9 cellular contexts compared by ENCODE assay signal in genomic region chr2:193584522-193584938, GRCh38.
DNase-seq lines count a peak whose midpoint lies in the region; ATAC-seq and TF ChIP-seq lines count a peak whose summit lies in the region.
"Had no signal": no experiment of that assay in that cellular context is flagged by ENCODE, and none has a peak within 500 bp of the region (broad histone marks: within the 10 kb centered on the region; RNA-seq: fewer than 3 reads in every experiment).

No MANE protein-coding gene starts in this region.

- DNase-seq in CD4-positive, CD25-positive, alpha-beta regulatory T cell: peak in 2 of 3 donors; percentile 16 to 29
- peak; percentile 62 for DNase-seq in PC-3
- DNase-seq in glutamatergic neuron: no peak
- no peak for DNase-seq in neuronal stem cell (ENCODE audit: low spot score)
- DNase-seq in CD4-positive, alpha-beta memory T cell: no peak
- no peak for DNase-seq in activated CD4-positive, alpha-beta T cell treated with anti-CD3 and anti-CD28 coated beads for 4 hours

- no peak overlapping the region for H2BK12ac ChIP-seq in neuronal stem cell (ENCODE audit: low read length)

- no peaks in the 10 kb centered on the region for H4K20me1 ChIP-seq in PC-3 (ENCODE audit: low read length)

- no peak overlapping the region for H3K9ac ChIP-seq in PC-3 (ENCODE audit: low read length)
- no peak overlapping the region for H3K9ac ChIP-seq in neuronal stem cell (ENCODE audit: low read depth, low read length, poor library complexity)

- no peaks in the 10 kb centered on the region for H3K9me3 ChIP-seq in CD4-positive, CD25-positive, alpha-beta regulatory T cell (ENCODE audit: control insufficient read depth in 2 of 2, low read length in 2 of 2)
- H3K9me3 ChIP-seq in PC-3 (ENCODE audit: low read length) (no peaks in the 10 kb centered on the region), neuronal stem cell (replicated peaks in 1 of 2; ENCODE audit: control insufficient read depth in 2 of 2, insufficient read depth in 1 of 2, low read depth in 1 of 2, low read length in 2 of 2) (no peaks in the 10 kb centered on the region)
- no peaks in the 10 kb centered on the region for H3K9me3 ChIP-seq in CD4-positive, alpha-beta memory T cell (ENCODE audit: control insufficient read depth in 1 of 2, low read length in 2 of 2)
- H3K9me3 ChIP-seq: thoracic aorta had no signal

- no peaks in the 10 kb centered on the region for H3K79me1 ChIP-seq in neuronal stem cell (ENCODE audit: low read depth, low read length)

- H3K27me3 ChIP-seq in CD4-positive, CD25-positive, alpha-beta regulatory T cell (ENCODE audit: control insufficient read depth, insufficient read depth, low read length): no peaks in the 10 kb centered on the region
- H3K27me3 ChIP-seq in PC-3 (ENCODE audit: low read length) (no peaks in the 10 kb centered on the region), neuronal stem cell (ENCODE audit: control insufficient read depth in 3 of 3, insufficient read depth in 3 of 3, low read depth in 1 of 3, low read length in 3 of 3) (no peaks in the 10 kb centered on the region)
- H3K27me3 ChIP-seq in CD4-positive, alpha-beta memory T cell (ENCODE audit: insufficient read depth, low read length): no peaks in the 10 kb centered on the region

- H3K4me3 ChIP-seq in CD4-positive, CD25-positive, alpha-beta regulatory T cell (ENCODE audit: low read depth, low read length): no peak overlapping the region
- H3K4me3 ChIP-seq in PC-3 (ENCODE audit: low read length): no peak overlapping the region
- H3K4me3 ChIP-seq in neuronal stem cell (ENCODE audit: low read length in 2 of 2): no peak overlapping the region
- no peak overlapping the region for H3K4me3 ChIP-seq in CD4-positive, alpha-beta memory T cell (ENCODE audit: low read length in 2 of 2)
- H3K4me3 ChIP-seq: thoracic aorta had no signal

- H4K8ac ChIP-seq in neuronal stem cell (ENCODE audit: low read depth, low read length): no peak overlapping the region

- no peak overlapping the region for H3K18ac ChIP-seq in neuronal stem cell (ENCODE audit: low read length)

- peak; percentile 75 for TF ChIP-seq CTCF in PC-3 (conservative IDR thresholded peaks at IDR 0.05; ENCODE audit: low read depth, low read length)
- TF ChIP-seq CTCF in glutamatergic neuron (IDR thresholded peaks at IDR 0.05; ENCODE audit: partially characterized antibody, unreplicated experiment): peak; percentile 50

- H3K27ac ChIP-seq in CD4-positive, CD25-positive, alpha-beta regulatory T cell (ENCODE audit: insufficient read depth, low read length, poor library complexity, severe bottlenecking): no peak overlapping the region
- H3K27ac ChIP-seq in PC-3 (ENCODE audit: low read length) (no peak overlapping the region), neuronal stem cell (replicated peaks; ENCODE audit: low read length) (no peak overlapping the region)
- H3K27ac ChIP-seq in CD4-positive, alpha-beta memory T cell (ENCODE audit: low read depth, low read length): no peak overlapping the region
- H3K27ac ChIP-seq: thoracic aorta had no signal

- H3K27me3 Mint-ChIP-seq in CD4-positive, CD25-positive, alpha-beta regulatory T cell: no peaks in the 10 kb centered on the region
- H3K27me3 Mint-ChIP-seq in glutamatergic neuron (ENCODE audit: unreplicated experiment): no peaks in the 10 kb centered on the region
- H3K27me3 Mint-ChIP-seq in CD4-positive, alpha-beta memory T cell: no peaks in the 10 kb centered on the region

- H3K4me3 Mint-ChIP-seq in CD4-positive, CD25-positive, alpha-beta regulatory T cell: no peak overlapping the region
- H3K4me3 Mint-ChIP-seq in glutamatergic neuron (ENCODE audit: unreplicated experiment): no peak overlapping the region
- no peak overlapping the region for H3K4me3 Mint-ChIP-seq in CD4-positive, alpha-beta memory T cell

- H3K23ac ChIP-seq in neuronal stem cell (ENCODE audit: low read depth, low read length, poor library complexity): no peak overlapping the region

- no peak overlapping the region for H3K4ac ChIP-seq in neuronal stem cell (ENCODE audit: low read length)

- H3K79me2 ChIP-seq in PC-3 (ENCODE audit: low read length): no peaks in the 10 kb centered on the region

- no peaks in the 10 kb centered on the region for H3K9me2 ChIP-seq in PC-3 (replicated peaks; ENCODE audit: low read length)

- intact Hi-C loops in PC-3 (cut with micrococcal nuclease): loop anchor here (1.0 to 10.0 kb wide), 4 partner anchors 260 to 1730 kb away; no protein-coding TSS in a partner anchor
- intact Hi-C loops in CD4-positive, alpha-beta memory T cell (cut with micrococcal nuclease): no loop called here

- H2BK120ac ChIP-seq in neuronal stem cell (ENCODE audit: low read depth, low read length): no peak overlapping the region

- POLR2A ChIA-PET in PC-3 (lab: Charles Lee; ENCODE audit: unreplicated experiment): no interaction called here
- POLR2A ChIA-PET in CD4-positive, alpha-beta memory T cell (lab: Charles Lee; ENCODE audit: partially characterized antibody): no interaction called here

- no peak overlapping the region for H4K91ac ChIP-seq in neuronal stem cell (ENCODE audit: low read depth, low read length, poor library complexity)

- H2BK15ac ChIP-seq in neuronal stem cell (ENCODE audit: low read length): no peak overlapping the region

- no peaks in the 10 kb centered on the region for H3K4me1 ChIP-seq in CD4-positive, CD25-positive, alpha-beta regulatory T cell (ENCODE audit: control insufficient read depth, insufficient read depth, low read length, poor library complexity, severe bottlenecking)
- H3K4me1 ChIP-seq in PC-3 (ENCODE audit: insufficient read depth, low read length) (no peaks in the 10 kb centered on the region), neuronal stem cell (ENCODE audit: control insufficient read depth in 2 of 2, insufficient read depth in 1 of 2, low read depth in 1 of 2, low read length in 2 of 2) (no peaks in the 10 kb centered on the region)
- H3K4me1 ChIP-seq in CD4-positive, alpha-beta memory T cell (ENCODE audit: insufficient read depth, low read length): no peaks in the 10 kb centered on the region

- no peaks in the 10 kb centered on the region for H3F3A ChIP-seq in PC-3 (ENCODE audit: low read length, unreplicated experiment)

- WGBS in neuronal stem cell (ENCODE audit: extremely low coverage in 2 of 2, insufficient read length in 2 of 2, insufficient replicate concordance in 1 of 2), 2 donors: no CpG with 5 or more reads among the region's 1 CpG

- H3K9me3 Mint-ChIP-seq in CD4-positive, CD25-positive, alpha-beta regulatory T cell: peaks cover 0 to 10% (median 2%) of the 10 kb centered on the region in 7 donors
- no peaks in the 10 kb centered on the region for H3K9me3 Mint-ChIP-seq in glutamatergic neuron (ENCODE audit: unreplicated experiment)
- peaks cover 0 to 5% (median 2%) of the 10 kb centered on the region in 8 donors for H3K9me3 Mint-ChIP-seq in CD4-positive, alpha-beta memory T cell

- H2AFZ ChIP-seq in PC-3 (ENCODE audit: low read length) (peak overlapping the region; percentile 40; the same call in 1 of the 2 replicates), neuronal stem cell (ENCODE audit: low read length) (no peak overlapping the region)

- no peak overlapping the region for H2AK5ac ChIP-seq in neuronal stem cell (ENCODE audit: low read depth, low read length)

- no peaks in the 10 kb centered on the region for H3K36me3 Mint-ChIP-seq in CD4-positive, CD25-positive, alpha-beta regulatory T cell
- no peaks in the 10 kb centered on the region for H3K36me3 Mint-ChIP-seq in glutamatergic neuron (ENCODE audit: unreplicated experiment)
- H3K36me3 Mint-ChIP-seq in CD4-positive, alpha-beta memory T cell: no peaks in the 10 kb centered on the region

- H2BK5ac ChIP-seq in neuronal stem cell (ENCODE audit: low read length): no peak overlapping the region

- H3K4me1 Mint-ChIP-seq in CD4-positive, CD25-positive, alpha-beta regulatory T cell: peaks cover 0 to 6% (median 3%) of the 10 kb centered on the region in 4 donors
- peaks cover 7% of the 10 kb centered on the region for H3K4me1 Mint-ChIP-seq in glutamatergic neuron (ENCODE audit: low read depth, unreplicated experiment)
- no peaks in the 10 kb centered on the region for H3K4me1 Mint-ChIP-seq in CD4-positive, alpha-beta memory T cell

- ATAC-seq in CD4-positive, CD25-positive, alpha-beta regulatory T cell (ENCODE audit: low read depth in 2 of 2): peak in 1 of 2 donors; percentile 12
- peak; percentile 81 for ATAC-seq in GM19043 (IDR thresholded peaks at IDR 0.05; ENCODE audit: low read depth, unreplicated experiment)
- ATAC-seq in HG03135 (IDR thresholded peaks at IDR 0.05; ENCODE audit: unreplicated experiment): peak; percentile 82
- ATAC-seq in PC-3: peak; percentile 90

- no peak overlapping the region for H3K4me2 ChIP-seq in PC-3 (ENCODE audit: low read length)
- H3K4me2 ChIP-seq in neuronal stem cell (ENCODE audit: insufficient read depth, low read length, poor library complexity, severe bottlenecking): no peak overlapping the region

- no peak overlapping the region for H3K27ac Mint-ChIP-seq in CD4-positive, CD25-positive, alpha-beta regulatory T cell
- no peak overlapping the region for H3K27ac Mint-ChIP-seq in glutamatergic neuron (ENCODE audit: unreplicated experiment)
- no peak overlapping the region for H3K27ac Mint-ChIP-seq in CD4-positive, alpha-beta memory T cell

- BruUV-seq in PC-3 (replicated peaks; lab: Mats Ljungman, UMichigan): no TSS peak

- H3K36me3 ChIP-seq in CD4-positive, CD25-positive, alpha-beta regulatory T cell (ENCODE audit: control insufficient read depth, insufficient read depth, low read length): no peaks in the 10 kb centered on the region
- H3K36me3 ChIP-seq in PC-3 (ENCODE audit: low read depth, low read length) (no peaks in the 10 kb centered on the region), neuronal stem cell (replicated peaks in 1 of 2; ENCODE audit: control insufficient read depth in 2 of 2, insufficient read depth in 2 of 2, low read length in 2 of 2) (no peaks in the 10 kb centered on the region)
- H3K36me3 ChIP-seq in CD4-positive, alpha-beta memory T cell (ENCODE audit: insufficient read depth, low read length): no peaks in the 10 kb centered on the region
- H3K36me3 ChIP-seq: thoracic aorta had no signal

- no peak overlapping the region for H3K14ac ChIP-seq in neuronal stem cell (ENCODE audit: low read length)

- CTCF ChIA-PET in PC-3 (lab: Charles Lee): interaction anchor here (0.6 to 1.6 kb wide), 4 partner anchors 133 to 835 kb away, joined by 3 to 5 read pairs (median 3); no protein-coding TSS in a partner anchor
- CTCF ChIA-PET in CD4-positive, alpha-beta memory T cell (lab: Charles Lee; ENCODE audit: partially characterized antibody): no interaction called here

Comparison
In these comparisons a context has a peak if more than half of its experiments do, and no peak if none do; other contexts are left out.
1. DNase-seq: peak in CD4-positive, CD25-positive, alpha-beta regulatory T cell (2 of 3) and PC-3 (single experiment); none in glutamatergic neuron (single experiment), neuronal stem cell (single experiment), CD4-positive, alpha-beta memory T cell (0 of 5) and activated CD4-positive, alpha-beta T cell treated with anti-CD3 and anti-CD28 coated beads for 4 hours (0 of 2).